ENCODE assay signal across 17 cellular contexts in genomic region chr7:71682181-71682580, GRCh38.
DNase-seq lines count a peak whose midpoint lies in the region; ATAC-seq, FAIRE-seq and TF ChIP-seq lines count a peak whose summit lies in the region.
"Had no signal": no experiment of that assay in that cellular context is flagged by ENCODE, and none has a peak within 500 bp of the region (broad histone marks: within the 10 kb centered on the region; RNA-seq: fewer than 3 reads in every experiment).

No MANE protein-coding gene starts in this region.

- H3K27ac ChIP-seq in GM23338 (ENCODE audit: low read depth) = no peak overlapping the region
- H3K27ac ChIP-seq in HUES64 (ENCODE audit: low read depth, low read length) = peak overlapping the region; percentile 89; the same call in 1 of the 2 replicates
- peak overlapping the region; percentile 34 for H3K27ac ChIP-seq in endodermal cell (ENCODE audit: low read depth, low read length)
- H3K27ac ChIP-seq: BLaER1 treated with 17β-estradiol and CSF1 and Interleukin-3, amounts not matched to agents 10 nM and 100 nM; GM23248 had no signal

- ATAC-seq in GM23338 = peak; percentile 34
- no peak for ATAC-seq in HG03442 (IDR thresholded peaks at IDR 0.05; ENCODE audit: unreplicated experiment)

- H3K9me2 ChIP-seq in GM23338 (ENCODE audit: insufficient read depth) = no peaks in the 10 kb centered on the region

- H3F3A ChIP-seq in GM23338 (replicated peaks; ENCODE audit: low read depth) = no peaks in the 10 kb centered on the region

- peaks cover 7% of the 10 kb centered on the region for H3K27me3 Mint-ChIP-seq in GM23338 (ENCODE audit: insufficient read depth, low read depth, poor library complexity)
- H3K27me3 Mint-ChIP-seq in endodermal cell (ENCODE audit: insufficient read depth) = no peaks in the 10 kb centered on the region

- H3K79me2 ChIP-seq in GM23338 (replicated peaks; ENCODE audit: insufficient read depth) = no peaks in the 10 kb centered on the region

- H3K9me3 ChIP-seq in HUES64 (ENCODE audit: insufficient read depth, low read depth, low read length) = no peaks in the 10 kb centered on the region
- H3K9me3 ChIP-seq in endodermal cell (ENCODE audit: control insufficient read depth, low read length) = peaks cover 5% of the 10 kb centered on the region

- no peak for FAIRE-seq in GM19239 (lab: Jason Lieb, UNC)
- FAIRE-seq: HTR-8/SVneo had no signal

- no peak for DNase-seq in GM23338 (ENCODE audit: low spot score)
- DNase-seq in endodermal cell = peak; percentile 67
- peak; percentile 21 for DNase-seq in left kidney (ENCODE audit: low read depth, low spot score)
- no peak for DNase-seq in NCI-H2107 treated with DMSO at 0.1 percent for 48 hours (lab: John Stamatoyannopoulos, UW; ENCODE audit: unreplicated experiment)
- DNase-seq in globus pallidus (ENCODE audit: low spot score) = no peak
- no peak for DNase-seq in GM19239 (ENCODE audit: insufficient read length, low spot score)
- DNase-seq: 8988T; CD4-positive, CD25-positive, alpha-beta regulatory T cell; DMS53; GF-D8; GM23248; HCEC 1CT; HFFc6 had no signal

- H3K4me3 ChIP-seq in GM23338 (no peak overlapping the region), HUES64 (ENCODE audit: low read length) (no peak overlapping the region), endodermal cell (ENCODE audit: low read length) (no peak overlapping the region)
- H3K4me3 ChIP-seq: BLaER1 treated with 17β-estradiol and CSF1 and Interleukin-3, amounts not matched to agents 10 nM and 100 nM; GM23248 had no signal

- no peaks in the 10 kb centered on the region for H3K27me3 ChIP-seq in GM23338 (ENCODE audit: insufficient read depth)
- H3K27me3 ChIP-seq in HUES64 (ENCODE audit: insufficient read depth, low read length) = no peaks in the 10 kb centered on the region
- no peaks in the 10 kb centered on the region for H3K27me3 ChIP-seq in endodermal cell (ENCODE audit: control insufficient read depth, insufficient read depth, low read length, poor library complexity, severe bottlenecking)
- H3K27me3 ChIP-seq: BLaER1 treated with 17β-estradiol and CSF1 and Interleukin-3, amounts not matched to agents 10 nM and 100 nM had no signal

- H3K4me3 Mint-ChIP-seq in GM23338 = no peak overlapping the region
- no peak overlapping the region for H3K4me3 Mint-ChIP-seq in endodermal cell
- H3K4me3 Mint-ChIP-seq: CD4-positive, CD25-positive, alpha-beta regulatory T cell; HFFc6 had no signal

- H3K4me2 ChIP-seq in GM23338 = no peak overlapping the region
- H3K4me2 ChIP-seq: BLaER1 treated with 17β-estradiol and CSF1 and Interleukin-3, amounts not matched to agents 10 nM and 100 nM had no signal

- H3K9ac ChIP-seq in HUES64 (ENCODE audit: low read depth, low read length) (no peak overlapping the region), endodermal cell (ENCODE audit: extremely low read depth, low read length, poor library complexity, severe bottlenecking) (no peak overlapping the region)
- H3K9ac ChIP-seq: BLaER1 treated with 17β-estradiol and CSF1 and Interleukin-3, amounts not matched to agents 10 nM and 100 nM; GM23248 had no signal

- no peak overlapping the region for H2AFZ ChIP-seq in GM23338
- H2AFZ ChIP-seq: GM23248 had no signal

- H3K27ac Mint-ChIP-seq in GM23338 = peak overlapping the region; percentile 43; the same call in 1 of the 2 replicates
- peak overlapping the region; percentile 95 for H3K27ac Mint-ChIP-seq in endodermal cell
- H3K27ac Mint-ChIP-seq: CD4-positive, CD25-positive, alpha-beta regulatory T cell; HFFc6 had no signal

- no peaks in the 10 kb centered on the region for H4K20me1 ChIP-seq in GM23338 (replicated peaks; ENCODE audit: insufficient read depth)
- H4K20me1 ChIP-seq: BLaER1 treated with 17β-estradiol and CSF1 and Interleukin-3, amounts not matched to agents 10 nM and 100 nM had no signal

- TF ChIP-seq CTCF in GM23338 (conservative IDR thresholded peaks at IDR 0.05; ENCODE audit: low read depth in 2 of 2) (no peak), endodermal cell (conservative IDR thresholded peaks at IDR 0.05) (no peak)

- H3K36me3 ChIP-seq in GM23338 (ENCODE audit: insufficient read depth) (no peaks in the 10 kb centered on the region), HUES64 (ENCODE audit: insufficient read depth, low read length) (peaks cover 4% of the 10 kb centered on the region), endodermal cell (ENCODE audit: control insufficient read depth, insufficient read depth, low read length) (peaks cover 30% of the 10 kb centered on the region)
- H3K36me3 ChIP-seq: BLaER1 treated with 17β-estradiol and CSF1 and Interleukin-3, amounts not matched to agents 10 nM and 100 nM had no signal

- WGBS in HUES64 = 80% methylated on average over 5 of the region's 5 CpGs
- 80 to 93% methylated on average over 2 to 5 of the region's 5 CpGs for WGBS in endodermal cell (ENCODE audit: insufficient coverage in 1 of 2, insufficient read length in 1 of 2), 2 experiments

- H3K4me1 Mint-ChIP-seq in GM23338 (peaks cover 13% of the 10 kb centered on the region), endodermal cell (peaks cover 16% of the 10 kb centered on the region)
- H3K4me1 Mint-ChIP-seq: CD4-positive, CD25-positive, alpha-beta regulatory T cell had no signal

- H3K36me3 Mint-ChIP-seq in GM23338 (ENCODE audit: low read depth) = peaks cover 38% of the 10 kb centered on the region
- peaks cover 43% of the 10 kb centered on the region for H3K36me3 Mint-ChIP-seq in endodermal cell (ENCODE audit: low read depth)
- H3K36me3 Mint-ChIP-seq: CD4-positive, CD25-positive, alpha-beta regulatory T cell had no signal

- H3K9me3 Mint-ChIP-seq in GM23338 (no peaks in the 10 kb centered on the region), endodermal cell (no peaks in the 10 kb centered on the region)

- H3K4me1 ChIP-seq in GM23338 (ENCODE audit: insufficient read depth) (peaks cover 15% of the 10 kb centered on the region), HUES64 (ENCODE audit: insufficient read depth, low read length) (peaks cover 11% of the 10 kb centered on the region), endodermal cell (ENCODE audit: control insufficient read depth, insufficient read depth, low read length) (peaks cover 13% of the 10 kb centered on the region)
- H3K4me1 ChIP-seq: BLaER1 treated with 17β-estradiol and CSF1 and Interleukin-3, amounts not matched to agents 10 nM and 100 nM had no signal

TF ChIP-seq in GM23338, 12 proteins besides CTCF, POLR2A, EP300 and RAD21 (continues in another document):
- TF ChIP-seq EZH2phosphoT487 (IDR thresholded peaks at IDR 0.05; ENCODE audit: unreplicated experiment) (no peak), ZNF331 (CRISPR knock-in tag; IDR thresholded peaks at IDR 0.05; ENCODE audit: low read depth) (no peak), ETS1 (IDR thresholded peaks at IDR 0.05) (no peak), ZNF114 (CRISPR knock-in tag; IDR thresholded peaks at IDR 0.05) (no peak), REST (IDR thresholded peaks at IDR 0.05; ENCODE audit: unreplicated experiment) (no peak), CREB1 (CRISPR knock-in tag; IDR thresholded peaks at IDR 0.05; ENCODE audit: low read depth) (no peak), POLR2AphosphoS5 (IDR thresholded peaks at IDR 0.05; ENCODE audit: low read depth) (no peak)

Comparison
In these comparisons a context has a peak if more than half of its experiments do, and no peak if none do; other contexts are left out.
1. DNase-seq: peak in endodermal cell (single experiment) and left kidney (single experiment); none in GM23338 (single experiment), NCI-H2107 treated with DMSO at 0.1 percent for 48 hours (single experiment), globus pallidus (single experiment) and GM19239 (single experiment).